Comparison of ENCODE assay signal across 1 cellular context in the genomic region with DNA sequence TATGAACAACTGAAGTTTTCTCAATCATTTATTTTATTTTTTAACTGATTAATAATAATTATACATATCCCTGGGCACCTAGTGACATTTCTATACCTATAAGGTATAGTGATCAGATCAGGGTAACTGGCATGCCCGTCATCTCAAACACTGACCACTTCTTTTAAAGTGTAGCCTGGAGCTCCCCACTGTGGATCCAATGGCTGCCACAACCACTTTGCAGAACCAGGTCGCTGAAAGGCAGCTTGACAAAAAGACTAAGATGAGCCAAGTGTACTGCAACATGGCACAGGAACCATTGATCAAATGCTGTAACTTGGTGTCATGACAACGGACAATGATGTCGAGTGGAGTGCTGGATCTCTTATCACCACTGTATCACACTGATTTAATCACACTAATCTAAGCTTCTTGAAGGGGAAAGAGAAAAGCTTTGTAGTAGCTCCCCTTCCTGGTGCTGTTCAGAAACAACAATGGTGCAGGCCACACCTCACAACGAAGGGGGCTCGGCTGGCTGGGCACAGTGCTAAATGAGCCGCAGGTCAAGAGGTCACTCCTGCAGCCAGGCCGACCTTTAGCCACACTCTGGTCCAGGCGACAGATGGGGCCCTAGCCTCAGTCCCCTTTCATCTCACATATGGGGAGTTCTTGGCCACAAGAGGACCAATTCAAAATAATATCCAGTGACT.
TF ChIP-seq lines count a peak whose summit lies in the region.

No MANE protein-coding gene starts in this region.

TF ChIP-seq in HepG2, 621 proteins besides CTCF, POLR2A, EP300 and RAD21 (continued from another document):
- TF ChIP-seq SOX5 (CRISPR knock-in tag; IDR thresholded peaks at IDR 0.05; ENCODE audit: borderline replicate concordance) (peak; percentile 75; the same call in 1 of the 2 replicates), ZFYVE20 (CRISPR knock-in tag; IDR thresholded peaks at IDR 0.05; ENCODE audit: borderline replicate concordance, low read depth) (no peak), ZNF737 (CRISPR knock-in tag; IDR thresholded peaks at IDR 0.05; ENCODE audit: borderline replicate concordance) (no peak), ZSCAN22 (CRISPR knock-in tag; IDR thresholded peaks at IDR 0.05) (no peak), NR2F6 (IDR thresholded peaks at IDR 0.05) (peak; percentile 97), NR2F6 (CRISPR knock-in tag; IDR thresholded peaks at IDR 0.05) (peak; percentile 98), ZEB1 (IDR thresholded peaks at IDR 0.05; ENCODE audit: insufficient replicate concordance, low read depth) (no peak), KDM2A (CRISPR knock-in tag; IDR thresholded peaks at IDR 0.05; ENCODE audit: borderline replicate concordance, low read depth) (no peak; the same call in 1 of the 2 replicates), NCOA2 (CRISPR knock-in tag; IDR thresholded peaks at IDR 0.05) (peak; percentile 49; the same call in 1 of the 2 replicates), MIXL1 (CRISPR knock-in tag; IDR thresholded peaks at IDR 0.05) (no peak), AHR (CRISPR knock-in tag; IDR thresholded peaks at IDR 0.05) (no peak), ZNF552 (CRISPR knock-in tag; IDR thresholded peaks at IDR 0.05; ENCODE audit: borderline replicate concordance) (no peak), ZBTB39 (CRISPR knock-in tag; IDR thresholded peaks at IDR 0.05) (no peak), FOXA3 (CRISPR knock-in tag; IDR thresholded peaks at IDR 0.05) (peak; percentile 6; the same call in 1 of the 2 replicates), ATM (IDR thresholded peaks at IDR 0.05; ENCODE audit: borderline replicate concordance) (no peak), MXI1 (IDR thresholded peaks at IDR 0.05; ENCODE audit: borderline replicate concordance, low read depth, low read length) (no peak), ZNF292 (CRISPR knock-in tag; IDR thresholded peaks at IDR 0.05; ENCODE audit: borderline replicate concordance, low read depth) (peak; percentile 64; the same call in 1 of the 2 replicates), ZNF44 (CRISPR knock-in tag; IDR thresholded peaks at IDR 0.05) (no peak), ZNF430 (CRISPR knock-in tag; IDR thresholded peaks at IDR 0.05) (no peak), TFAP4 (IDR thresholded peaks at IDR 0.05; ENCODE audit: borderline replicate concordance, low read depth) (peak; percentile 46; the same call in 1 of the 2 replicates), ZNF512B (CRISPR knock-in tag; IDR thresholded peaks at IDR 0.05; ENCODE audit: borderline replicate concordance) (no peak), RFX3 (CRISPR knock-in tag; IDR thresholded peaks at IDR 0.05) (peak; percentile 57)
